In genomic region chr4:128721896-128722295, GRCh38 we compare ENCODE assay signal across 20 cellular contexts.
"Had no signal": no experiment of that assay in that cellular context is flagged by ENCODE, and none has a peak within 500 bp of the region (broad histone marks: within the 10 kb centered on the region; RNA-seq: fewer than 3 reads in every experiment).

No MANE protein-coding gene starts in this region.

- H3K4me3 ChIP-seq: adrenal gland, breast epithelium, coronary artery, right lobe of liver, spleen, thyroid gland, vagina had no signal

- H3K4me1 ChIP-seq: adrenal gland, breast epithelium, parathyroid adenoma, right lobe of liver, spleen had no signal

- H2AFZ ChIP-seq: parathyroid adenoma had no signal

- DNase-seq: activated CD4-positive, alpha-beta T cell treated with anti-CD3 and anti-CD28 coated beads for 36 hours; activated CD4-positive, alpha-beta T cell treated with anti-CD3 and anti-CD28 coated beads, Interleukin-2, amount 50 U/mL, for 48 hours; activated gamma-delta T cell treated with Interleukin-2 at 50 U/mL for 16 hours; adrenal gland; naive thymus-derived CD4-positive, alpha-beta T cell; right lobe of liver; spleen; stimulated activated CD4-positive, alpha-beta T cell treated with anti-CD3 and anti-CD28 coated beads, Interleukin-4, amount 100 ng/mL, for 4 hours; T-helper 17 cell; thyroid gland had no signal

- H3K27me3 ChIP-seq: adrenal gland, breast epithelium, right lobe of liver, spleen, thyroid gland, vagina had no signal

- H3K27ac ChIP-seq: adrenal gland, breast epithelium, coronary artery, parathyroid adenoma, right lobe of liver, spleen, thyroid gland, vagina had no signal

- H3K36me3 ChIP-seq: adrenal gland, breast epithelium, right lobe of liver, spleen, thyroid gland, vagina had no signal

- H3K9ac ChIP-seq: parathyroid adenoma had no signal

- H3K79me2 ChIP-seq: parathyroid adenoma had no signal

- H3K9me3 ChIP-seq: adrenal gland, breast epithelium, right lobe of liver, spleen, thyroid gland, vagina had no signal

- FAIRE-seq: astrocyte, keratinocyte had no signal

- ATAC-seq: activated CD4-positive, alpha-beta T cell treated with anti-CD3 and anti-CD28 coated beads for 36 hours; activated naive CD4-positive, alpha-beta T cell treated with anti-CD3 and anti-CD28 coated beads, Interleukin-2, amount 50 U/mL, for 72 hours; esophagus mucosa; left lobe of liver; naive thymus-derived CD4-positive, alpha-beta T cell; right lobe of liver; stimulated activated memory B cell treated with anti-CD40 and anti-IgM and Interleukin-4, amounts not matched to agents 10 μg/mL and 1 μg/mL and 100 μg/mL, for 72 hours; T-helper 17 cell had no signal
